Comparison of ENCODE assay signal across 9 cellular contexts in genomic region chr17:50146230-50146926, GRCh38. TPM values are rescaled to one million over a fixed set of nuclear protein-coding genes. Genes with fewer than 3 reads are reported as not detected.
A peak's percentile ranks its signal among the peaks of the same experiment; 100 is the strongest.
DNase-seq lines count a peak whose midpoint lies in the region; ATAC-seq and TF ChIP-seq lines count a peak whose summit lies in the region.
"Had no signal": no experiment of that assay in that cellular context is flagged by ENCODE, and none has a peak within 500 bp of the region (broad histone marks: within the 10 kb centered on the region; RNA-seq: fewer than 3 reads in every experiment).

No MANE protein-coding gene starts in this region.

- H3K4me3 Mint-ChIP-seq in CD4-positive, alpha-beta T cell: peak overlapping the region; percentile 96
- peak overlapping the region; percentile 94 to 98 for H3K4me3 Mint-ChIP-seq in effector memory CD8-positive, alpha-beta T cell

- no peaks in the 10 kb centered on the region for H3K27me3 Mint-ChIP-seq in CD4-positive, alpha-beta T cell
- H3K27me3 Mint-ChIP-seq in effector memory CD8-positive, alpha-beta T cell: no peaks in the 10 kb centered on the region

- intact Hi-C loops in CD4-positive, alpha-beta T cell (cut with DNase I, micrococcal nuclease): no loop called here
- intact Hi-C loops in PC-9 (cut with micrococcal nuclease; ENCODE audit: unreplicated experiment): no loop called here

- no peak for DNase-seq in CD4-positive, alpha-beta T cell
- DNase-seq in PC-9 (no peak), neuronal stem cell (ENCODE audit: low spot score) (no peak), NCI-H524 (lab: John Stamatoyannopoulos, UW) (no peak), GM03348 (ENCODE audit: low spot score) (no peak)
- DNase-seq in effector memory CD8-positive, alpha-beta T cell: no peak
- DNase-seq: activated CD8-positive, alpha-beta memory T cell treated with anti-CD3 and anti-CD28 coated beads, Interleukin-2, amount 50 U/mL, for 4 hours had no signal

- H3K4me3 ChIP-seq in PC-9 (no peak overlapping the region), neuronal stem cell (ENCODE audit: low read length in 2 of 2) (peak overlapping the region in 1 of 2 donors; percentile 18)

- ATAC-seq in CD4-positive, alpha-beta T cell (ENCODE audit: poor library complexity): no peak
- ATAC-seq in effector memory CD8-positive, alpha-beta T cell (replicated peaks): no peak
- ATAC-seq in GM21737 (IDR thresholded peaks at IDR 0.05; ENCODE audit: unreplicated experiment): no peak
- no peak for ATAC-seq in activated CD4-positive, CD25-positive, alpha-beta regulatory T cell treated with anti-CD3 and anti-CD28 coated beads, Interleukin-2, amount 50 U/mL, for 24 hours

- peaks cover 73% of the 10 kb centered on the region for H3K4me1 Mint-ChIP-seq in CD4-positive, alpha-beta T cell (ENCODE audit: low read depth)
- H3K4me1 Mint-ChIP-seq in effector memory CD8-positive, alpha-beta T cell (ENCODE audit: low read depth in 2 of 2): peaks cover 64 to 65% of the 10 kb centered on the region in 2 donors

- peaks cover 29% of the 10 kb centered on the region for H3F3A ChIP-seq in PC-9 (ENCODE audit: insufficient read depth, low read depth)

- H3K27ac Mint-ChIP-seq in CD4-positive, alpha-beta T cell: peak overlapping the region; percentile 85
- H3K27ac Mint-ChIP-seq in effector memory CD8-positive, alpha-beta T cell: peak overlapping the region; percentile 93 to 97

- H3K18ac ChIP-seq in neuronal stem cell (ENCODE audit: low read length): peak overlapping the region; percentile 36

- H3K23ac ChIP-seq in neuronal stem cell (ENCODE audit: low read depth, low read length, poor library complexity): no peak overlapping the region

- H3K9ac ChIP-seq in neuronal stem cell (ENCODE audit: low read depth, low read length, poor library complexity): peak overlapping the region; percentile 73

- H3K9me2 ChIP-seq in PC-9 (ENCODE audit: insufficient read depth): no peaks in the 10 kb centered on the region

- peak overlapping the region; percentile 66 for H2BK5ac ChIP-seq in neuronal stem cell (ENCODE audit: low read length)

- no peak overlapping the region for H2BK12ac ChIP-seq in neuronal stem cell (ENCODE audit: low read length)

- CTCF ChIA-PET in CD4-positive, alpha-beta T cell (lab: Charles Lee): interaction anchor here (1.4 to 2.3 kb wide), 4 partner anchors 15 to 52 kb away, joined by 4 to 6 read pairs (median 5); no protein-coding TSS in a partner anchor
- CTCF ChIA-PET in PC-9 (lab: Charles Lee): no interaction called here

- peak overlapping the region; percentile 38 for H3K14ac ChIP-seq in neuronal stem cell (ENCODE audit: low read length)

- H3K9me3 ChIP-seq in CD4-positive, alpha-beta T cell (ENCODE audit: control insufficient read depth, low read length): no peaks in the 10 kb centered on the region
- H3K9me3 ChIP-seq in PC-9 (ENCODE audit: insufficient read depth, low read depth) (no peaks in the 10 kb centered on the region), neuronal stem cell (replicated peaks in 1 of 2; ENCODE audit: control insufficient read depth in 2 of 2, insufficient read depth in 1 of 2, low read depth in 1 of 2, low read length in 2 of 2) (peaks cover 0 to 4% of the 10 kb centered on the region in 2 donors)

- peaks cover 56% of the 10 kb centered on the region for H3K79me2 ChIP-seq in PC-9 (ENCODE audit: low read depth)

- H3K4me2 ChIP-seq in PC-9 (peak overlapping the region; percentile 95), neuronal stem cell (ENCODE audit: insufficient read depth, low read length, poor library complexity, severe bottlenecking) (no peak overlapping the region)

- H3K36me3 ChIP-seq in PC-9 (ENCODE audit: low read depth) (peaks cover 26% of the 10 kb centered on the region; the same call in 1 of the 2 replicates), neuronal stem cell (replicated peaks in 1 of 2; ENCODE audit: control insufficient read depth in 2 of 2, insufficient read depth in 2 of 2, low read length in 2 of 2) (peaks cover 33 to 54% of the 10 kb centered on the region in 2 donors)

- H2AFZ ChIP-seq in PC-9 (no peak overlapping the region), neuronal stem cell (ENCODE audit: low read length) (no peak overlapping the region)

- no peak overlapping the region for H3K4ac ChIP-seq in neuronal stem cell (ENCODE audit: low read length)

- peaks cover 21% of the 10 kb centered on the region for H3K79me1 ChIP-seq in neuronal stem cell (ENCODE audit: low read depth, low read length)

- peaks cover 58% of the 10 kb centered on the region for H4K20me1 ChIP-seq in PC-9 (ENCODE audit: insufficient read depth)

- no peak overlapping the region for H2BK120ac ChIP-seq in neuronal stem cell (ENCODE audit: low read depth, low read length)

- no peak for TF ChIP-seq CTCF in CD4-positive, alpha-beta T cell (IDR thresholded peaks at IDR 0.05)
- TF ChIP-seq CTCF in PC-9 (conservative IDR thresholded peaks at IDR 0.05): 0 out of 2 replicates have a peak, but pooled peaks have one; percentile 25

- no peak overlapping the region for H4K91ac ChIP-seq in neuronal stem cell (ENCODE audit: low read depth, low read length, poor library complexity)

- peak overlapping the region; percentile 70 for H3K27ac ChIP-seq in CD4-positive, alpha-beta T cell (ENCODE audit: low read depth, low read length)
- H3K27ac ChIP-seq in PC-9: no peak overlapping the region
- H3K27ac ChIP-seq in neuronal stem cell (replicated peaks; ENCODE audit: low read length): no peak overlapping the region

- no peak overlapping the region for H2AK5ac ChIP-seq in neuronal stem cell (ENCODE audit: low read depth, low read length)

- no CpG with 5 or more reads among the region's 10 CpGs for WGBS in neuronal stem cell (ENCODE audit: extremely low coverage in 2 of 2, insufficient read length in 2 of 2, insufficient replicate concordance in 1 of 2), 2 donors

- no peaks in the 10 kb centered on the region for H3K9me3 Mint-ChIP-seq in CD4-positive, alpha-beta T cell
- H3K9me3 Mint-ChIP-seq in effector memory CD8-positive, alpha-beta T cell: no peaks in the 10 kb centered on the region

- peaks cover 68% of the 10 kb centered on the region for H3K36me3 Mint-ChIP-seq in CD4-positive, alpha-beta T cell (ENCODE audit: low read depth)
- H3K36me3 Mint-ChIP-seq in effector memory CD8-positive, alpha-beta T cell (ENCODE audit: insufficient read depth): peaks cover 19% of the 10 kb centered on the region

- no peak overlapping the region for H4K8ac ChIP-seq in neuronal stem cell (ENCODE audit: low read depth, low read length)

- H3K27me3 ChIP-seq in CD4-positive, alpha-beta T cell (ENCODE audit: control insufficient read depth, insufficient read depth, low read length): no peaks in the 10 kb centered on the region
- H3K27me3 ChIP-seq in PC-9 (ENCODE audit: insufficient read depth, low read depth) (no peaks in the 10 kb centered on the region), neuronal stem cell (ENCODE audit: control insufficient read depth in 3 of 3, insufficient read depth in 3 of 3, low read depth in 1 of 3, low read length in 3 of 3) (no peaks in the 10 kb centered on the region)

- H3K4me1 ChIP-seq in PC-9 (replicated peaks; ENCODE audit: insufficient read depth) (peaks cover 51% of the 10 kb centered on the region), neuronal stem cell (ENCODE audit: control insufficient read depth in 2 of 2, insufficient read depth in 1 of 2, low read depth in 1 of 2, low read length in 2 of 2) (peaks cover 15 to 22% of the 10 kb centered on the region in 2 donors)

- H2BK15ac ChIP-seq in neuronal stem cell (ENCODE audit: low read length): no peak overlapping the region

- POLR2A ChIA-PET in CD4-positive, alpha-beta T cell (lab: Charles Lee): interaction anchor here (1.1 to 1.4 kb wide), 2 partner anchors 14 to 16 kb away, joined by 3 read pairs; no protein-coding TSS in a partner anchor
- POLR2A ChIA-PET in PC-9 (lab: Charles Lee; ENCODE audit: unreplicated experiment): interaction anchor here (0.5 kb wide), 1 partner anchor 11 kb away, joined by 4 read pairs; no protein-coding TSS in a partner anchor

- BruUV-seq in PC-9 (replicated peaks; lab: Mats Ljungman, UMichigan): no TSS peak

RNA-seq across cellular contexts. Expression of gene PPP1R9B, which starts 4.1 kb away (rescaled TPM):
- 10 to 100 TPM; 53.4 to 55.7 TPM for total RNA-seq in CD4-positive, alpha-beta T cell
- 34.0 and 35.8 TPM in 2 replicates for total RNA-seq in PC-9 (2021)
- 19.8 TPM for polyA plus RNA-seq in neuronal stem cell (2013, experiment 1 of 2)
- polyA plus RNA-seq in neuronal stem cell (2013, experiment 2 of 2): 19.4 TPM

RNA-seq across cellular contexts. Expression of gene SAMD14, which starts 16.4 kb away (rescaled TPM):
- total RNA-seq in CD4-positive, alpha-beta T cell: under 1 TPM; 0.33 to 0.53 TPM
- total RNA-seq in PC-9 (2021): 0.17 and 0.73 TPM in 2 replicates
- polyA plus RNA-seq in neuronal stem cell (2013, experiment 1 of 2): 31.6 TPM
- 33.4 TPM for polyA plus RNA-seq in neuronal stem cell (2013, experiment 2 of 2)

RNA-seq across cellular contexts. Expression of gene SGCA, which starts 19.4 kb away (rescaled TPM):
- not detected for total RNA-seq in CD4-positive, alpha-beta T cell
- not detected in 2 replicates for total RNA-seq in PC-9 (2021)
- 0.57 TPM for polyA plus RNA-seq in neuronal stem cell (2013, experiment 1 of 2)
- polyA plus RNA-seq in neuronal stem cell (2013, experiment 2 of 2): 0.35 TPM

RNA-seq across cellular contexts. Expression of gene PDK2, which starts 51.2 kb away (rescaled TPM):
- total RNA-seq in CD4-positive, alpha-beta T cell: 10 to 100 TPM in 1 of 2 experiments, 1 to 10 TPM in 1; 8.7 to 10.1 TPM
- 38.6 and 58.7 TPM in 2 replicates for total RNA-seq in PC-9 (2021)
- polyA plus RNA-seq in neuronal stem cell (2013, experiment 1 of 2): 40.5 TPM
- 39.2 TPM for polyA plus RNA-seq in neuronal stem cell (2013, experiment 2 of 2)

RNA-seq across cellular contexts. Expression of gene COL1A1, which starts 55.1 kb away (rescaled TPM):
- 10 to 100 TPM in 1 of 2 experiments, 1 to 10 TPM in 1; 10.0 to 11.4 TPM for total RNA-seq in CD4-positive, alpha-beta T cell
- total RNA-seq in PC-9 (2021): 20.7 and 29.5 TPM in 2 replicates
- polyA plus RNA-seq in neuronal stem cell (2013, experiment 1 of 2): 17.9 TPM
- 18.4 TPM for polyA plus RNA-seq in neuronal stem cell (2013, experiment 2 of 2)
